Comparison of ENCODE assay signal across 19 cellular contexts in the genomic region with DNA sequence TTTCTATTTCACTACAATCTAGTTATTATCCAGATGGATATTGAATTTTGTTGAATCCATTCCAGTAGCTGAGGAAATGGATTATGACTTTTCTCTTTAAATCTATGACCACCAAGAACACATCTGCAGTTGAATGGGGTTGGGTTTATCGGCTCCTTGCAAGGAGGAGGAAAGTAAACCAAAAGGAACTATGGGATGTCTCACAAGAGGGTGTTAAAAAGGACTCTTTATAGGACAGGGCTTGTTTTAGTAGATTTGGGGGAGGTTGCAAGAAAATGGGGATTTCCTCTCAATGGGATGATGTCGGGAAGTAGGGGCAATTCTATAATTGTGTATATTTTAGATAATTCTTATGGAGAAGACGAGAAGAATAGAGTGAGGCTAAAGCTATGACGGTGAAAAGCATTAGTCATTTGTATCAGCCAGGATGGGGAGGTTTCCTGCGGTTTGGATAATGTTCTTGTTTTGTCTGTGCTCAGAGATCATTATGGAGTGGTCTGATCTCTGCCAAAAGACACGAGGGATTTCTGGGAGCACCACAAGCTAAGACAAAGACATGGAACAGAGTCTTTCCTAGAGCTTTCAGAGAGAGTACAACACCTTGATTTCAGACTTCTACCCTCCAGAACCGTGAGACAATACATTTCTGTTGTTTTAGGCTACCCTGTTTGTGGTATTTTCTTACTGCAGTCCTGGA. TPM values are rescaled to one million over a fixed set of nuclear protein-coding genes. Genes with fewer than 3 reads are reported as not detected.
A peak's percentile ranks its signal among the peaks of the same experiment; 100 is the strongest.
DNase-seq lines count a peak whose midpoint lies in the region; ATAC-seq and TF ChIP-seq lines count a peak whose summit lies in the region.
"Had no signal": no experiment of that assay in that cellular context is flagged by ENCODE, and none has a peak within 500 bp of the region (broad histone marks: within the 10 kb centered on the region; RNA-seq: fewer than 3 reads in every experiment).

No MANE protein-coding gene starts in this region.

- H3K27me3 Mint-ChIP-seq in WTC11 (ENCODE audit: low read depth) = peaks cover 16% of the 10 kb centered on the region
- H3K27me3 Mint-ChIP-seq: activated B cell treated with CpG ODN at 0.5 μM for 24 hours had no signal

- no peaks in the 10 kb centered on the region for H3K36me3 Mint-ChIP-seq in WTC11

- DNase-seq in BJ (ENCODE audit: low read depth) (peak; percentile 25), HT1080 (ENCODE audit: low read depth) (peak; percentile 83), WTC11 (ENCODE audit: low spot score) (no peak), foreskin keratinocyte (peak; percentile 14 to 50), right atrium auricular region (ENCODE audit: low spot score) (no peak), erythroblast (lab: John Stamatoyannopoulos, UW) (no peak), NCI-H1092 treated with DMSO at 0.1 percent for 48 hours (lab: John Stamatoyannopoulos, UW) (no peak), NAMALWA (ENCODE audit: low spot score) (no peak)
- DNase-seq: activated B cell treated with CpG ODN at 0.5 μM for 24 hours; C1 segment of cervical spinal cord; cerebellar nuclear complex; KG1; NCI-H1930; right cardiac atrium; SK-N-SH; stimulated activated CD4-positive, alpha-beta T cell treated with anti-CD3 and anti-CD28 coated beads, Interleukin-2, amount 100 ng/mL, for 48 hours; upper lobe of right lung had no signal

- H3K4me3 ChIP-seq in BJ (ENCODE audit: low read depth, low read length) = no peak overlapping the region
- no peak overlapping the region for H3K4me3 ChIP-seq in right atrium auricular region
- H3K4me3 ChIP-seq: upper lobe of right lung had no signal

- CTCF ChIA-PET in BJ (lab: Yijun Ruan, JAX) = no interaction called here
- CTCF ChIA-PET in WTC11 (lab: Charles Lee) = no interaction called here

- H3K4me3 Mint-ChIP-seq in WTC11 = no peak overlapping the region
- H3K4me3 Mint-ChIP-seq: activated B cell treated with CpG ODN at 0.5 μM for 24 hours had no signal

- ATAC-seq in WTC11 (peak; percentile 21), foreskin keratinocyte (peak; percentile 54)
- ATAC-seq: activated naive CD4-positive, alpha-beta T cell treated with anti-CD3 and anti-CD28 coated beads, Interleukin-2, amount 50 U/mL, for 72 hours; right cardiac atrium; upper lobe of right lung had no signal

- no peaks in the 10 kb centered on the region for H3K9me3 Mint-ChIP-seq in WTC11
- H3K9me3 Mint-ChIP-seq: activated B cell treated with CpG ODN at 0.5 μM for 24 hours; activated naive CD4-positive, alpha-beta T cell treated with anti-CD3 and anti-CD28 coated beads, Interleukin-2, amount 50 U/mL, for 72 hours had no signal

- H3K9me3 ChIP-seq in right atrium auricular region = no peaks in the 10 kb centered on the region
- H3K9me3 ChIP-seq: SK-N-SH, upper lobe of right lung had no signal

- H3K27ac ChIP-seq in foreskin keratinocyte = no peak overlapping the region
- no peak overlapping the region for H3K27ac ChIP-seq in right atrium auricular region
- H3K27ac ChIP-seq: upper lobe of right lung had no signal

- POLR2A ChIA-PET in BJ (lab: Charles Lee) (no interaction called here), WTC11 (lab: Charles Lee) (no interaction called here)

- no peak for TF ChIP-seq POLR2A in erythroblast (IDR thresholded peaks at IDR 0.05; ENCODE audit: low read length)

- H3K27ac Mint-ChIP-seq in WTC11 = peak overlapping the region; percentile 46
- H3K27ac Mint-ChIP-seq: activated B cell treated with CpG ODN at 0.5 μM for 24 hours; activated naive CD4-positive, alpha-beta T cell treated with anti-CD3 and anti-CD28 coated beads, Interleukin-2, amount 50 U/mL, for 72 hours had no signal

- no peaks in the 10 kb centered on the region for H3K36me3 ChIP-seq in BJ (ENCODE audit: control insufficient read depth, insufficient read depth, low read length)
- no peaks in the 10 kb centered on the region for H3K36me3 ChIP-seq in right atrium auricular region
- H3K36me3 ChIP-seq: upper lobe of right lung had no signal

- peaks cover 64% of the 10 kb centered on the region for H3K4me1 Mint-ChIP-seq in WTC11

- H3K27me3 ChIP-seq in BJ (ENCODE audit: control insufficient read depth, insufficient read depth, low read length) (no peaks in the 10 kb centered on the region), foreskin keratinocyte (no peaks in the 10 kb centered on the region), right atrium auricular region (no peaks in the 10 kb centered on the region)
- H3K27me3 ChIP-seq: upper lobe of right lung had no signal

- H3K4me1 ChIP-seq in foreskin keratinocyte (no peaks in the 10 kb centered on the region), right atrium auricular region (peaks cover 0 to 12% of the 10 kb centered on the region in 2 donors)

- TF ChIP-seq CTCF in BJ (IDR thresholded peaks at IDR 0.05; ENCODE audit: insufficient read depth, low read depth, low read length) = no peak
- no peak for TF ChIP-seq CTCF in WTC11 (IDR thresholded peaks at IDR 0.05)
- no peak for TF ChIP-seq CTCF in foreskin keratinocyte (conservative IDR thresholded peaks at IDR 0.05)
- no peak for TF ChIP-seq CTCF in right atrium auricular region (IDR thresholded peaks at IDR 0.05)

TF ChIP-seq in WTC11, 78 proteins besides CTCF, POLR2A, EP300 and RAD21:
- TF ChIP-seq, protein P1, sequence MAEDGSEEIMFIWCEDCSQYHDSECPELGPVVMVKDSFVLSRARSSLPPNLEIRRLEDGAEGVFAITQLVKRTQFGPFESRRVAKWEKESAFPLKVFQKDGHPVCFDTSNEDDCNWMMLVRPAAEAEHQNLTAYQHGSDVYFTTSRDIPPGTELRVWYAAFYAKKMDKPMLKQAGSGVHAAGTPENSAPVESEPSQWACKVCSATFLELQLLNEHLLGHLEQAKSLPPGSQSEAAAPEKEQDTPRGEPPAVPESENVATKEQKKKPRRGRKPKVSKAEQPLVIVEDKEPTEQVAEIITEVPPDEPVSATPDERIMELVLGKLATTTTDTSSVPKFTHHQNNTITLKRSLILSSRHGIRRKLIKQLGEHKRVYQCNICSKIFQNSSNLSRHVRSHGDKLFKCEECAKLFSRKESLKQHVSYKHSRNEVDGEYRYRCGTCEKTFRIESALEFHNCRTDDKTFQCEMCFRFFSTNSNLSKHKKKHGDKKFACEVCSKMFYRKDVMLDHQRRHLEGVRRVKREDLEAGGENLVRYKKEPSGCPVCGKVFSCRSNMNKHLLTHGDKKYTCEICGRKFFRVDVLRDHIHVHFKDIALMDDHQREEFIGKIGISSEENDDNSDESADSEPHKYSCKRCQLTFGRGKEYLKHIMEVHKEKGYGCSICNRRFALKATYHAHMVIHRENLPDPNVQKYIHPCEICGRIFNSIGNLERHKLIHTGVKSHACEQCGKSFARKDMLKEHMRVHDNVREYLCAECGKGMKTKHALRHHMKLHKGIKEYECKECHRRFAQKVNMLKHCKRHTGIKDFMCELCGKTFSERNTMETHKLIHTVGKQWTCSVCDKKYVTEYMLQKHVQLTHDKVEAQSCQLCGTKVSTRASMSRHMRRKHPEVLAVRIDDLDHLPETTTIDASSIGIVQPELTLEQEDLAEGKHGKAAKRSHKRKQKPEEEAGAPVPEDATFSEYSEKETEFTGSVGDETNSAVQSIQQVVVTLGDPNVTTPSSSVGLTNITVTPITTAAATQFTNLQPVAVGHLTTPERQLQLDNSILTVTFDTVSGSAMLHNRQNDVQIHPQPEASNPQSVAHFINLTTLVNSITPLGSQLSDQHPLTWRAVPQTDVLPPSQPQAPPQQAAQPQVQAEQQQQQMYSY (CRISPR knock-in tag; IDR thresholded peaks at IDR 0.05) = peak; percentile 60; the same call in 1 of the 2 replicates
- TF ChIP-seq SMAD3 (CRISPR knock-in tag; IDR thresholded peaks at IDR 0.05; ENCODE audit: borderline replicate concordance) = no peak

RNA-seq across cellular contexts. Expression of gene LRRC61, which starts 5.3 kb away (rescaled TPM):
- polyA plus RNA-seq in BJ (2011; rRNA removed) (0.56 and 0.85 TPM in 2 replicates), foreskin keratinocyte (10.0 and 13.2 TPM in 2 replicates)
- polyA minus RNA-seq in BJ (2011; rRNA and poly(A)+ RNA removed) = 0.43 and 0.82 TPM in 2 replicates
- not detected in 2 replicates for total RNA-seq in HT1080 (2014; rRNA removed; shearing (Covaris generic))
- not detected in 2 replicates for polyA plus RNA-seq in HT1080 (2015; cell fraction: cytosol; rRNA removed)
- not detected in 2 replicates for polyA plus RNA-seq in HT1080 (2015; cell fraction: nucleus; rRNA removed)
- total RNA-seq in WTC11 (2021) (27.7 to 33.3 TPM (median 32.7 TPM) in 3 replicates), foreskin keratinocyte (8.6 and 9.9 TPM in 2 replicates), right atrium auricular region (1 to 10 TPM; 9.7 to 9.8 TPM)

RNA-seq across cellular contexts. Expression of gene ACTR3C, which starts 5.4 kb away (rescaled TPM):
- polyA plus RNA-seq in BJ (2011; rRNA removed) (0.60 and 0.91 TPM in 2 replicates), foreskin keratinocyte (1.1 and 1.6 TPM in 2 replicates)
- 0.81 and 0.93 TPM in 2 replicates for polyA minus RNA-seq in BJ (2011; rRNA and poly(A)+ RNA removed)
- total RNA-seq in HT1080 (2014; rRNA removed; shearing (Covaris generic)) = not detected in 2 replicates
- not detected in 2 replicates for polyA plus RNA-seq in HT1080 (2015; cell fraction: cytosol; rRNA removed)
- polyA plus RNA-seq in HT1080 (2015; cell fraction: nucleus; rRNA removed) = not detected in 2 replicates
- total RNA-seq in WTC11 (2021) (0.96 to 1.5 TPM (median 1.4 TPM) in 3 replicates), foreskin keratinocyte (2.8 and 2.9 TPM in 2 replicates), right atrium auricular region (1 to 10 TPM; 3.2 to 4.1 TPM)
- polyA plus RNA-seq: neural cell had no signal

RNA-seq across cellular contexts. Expression of gene RARRES2, which starts 23.5 kb away (rescaled TPM):
- polyA plus RNA-seq in BJ (2011; rRNA removed) (6.3 and 7.2 TPM in 2 replicates), foreskin keratinocyte (not detected in 2 replicates)
- 1.00 TPM in 1 of 2 replicates, not detected in the other for polyA minus RNA-seq in BJ (2011; rRNA and poly(A)+ RNA removed)
- not detected in 2 replicates for total RNA-seq in HT1080 (2014; rRNA removed; shearing (Covaris generic))
- polyA plus RNA-seq in HT1080 (2015; cell fraction: cytosol; rRNA removed) = not detected in 2 replicates
- polyA plus RNA-seq in HT1080 (2015; cell fraction: nucleus; rRNA removed) = not detected in 2 replicates
- total RNA-seq in WTC11 (2021) (193 to 230 TPM (median 197 TPM) in 3 replicates), foreskin keratinocyte (not detected in 2 replicates), right atrium auricular region (100 to 1,000 TPM; 105 to 197 TPM)
- total RNA-seq: activated B cell treated with CpG ODN at 0.5 μM for 24 hours had no signal

RNA-seq across cellular contexts. Expression of gene REPIN1, which starts 50.7 kb away (rescaled TPM):
- polyA plus RNA-seq in BJ (2011; rRNA removed) (41.3 and 65.7 TPM in 2 replicates), foreskin keratinocyte (12.8 and 15.9 TPM in 2 replicates)
- 23.7 and 37.6 TPM in 2 replicates for polyA minus RNA-seq in BJ (2011; rRNA and poly(A)+ RNA removed)
- 122 and 136 TPM in 2 replicates for total RNA-seq in HT1080 (2014; rRNA removed; shearing (Covaris generic))
- 113 and 116 TPM in 2 replicates for polyA plus RNA-seq in HT1080 (2015; cell fraction: cytosol; rRNA removed)
- polyA plus RNA-seq in HT1080 (2015; cell fraction: nucleus; rRNA removed) = 149 and 178 TPM in 2 replicates
- total RNA-seq in WTC11 (2021) (105 to 130 TPM (median 112 TPM) in 3 replicates), foreskin keratinocyte (19.4 and 19.6 TPM in 2 replicates), right atrium auricular region (100 to 1,000 TPM in 1 of 2 donors, 10 to 100 TPM in 1; 100.0 to 110 TPM)

Comparison
In these comparisons a context has a peak if more than half of its experiments do, and no peak if none do; other contexts are left out.
1. DNase-seq: peak in BJ (single experiment), HT1080 (single experiment) and foreskin keratinocyte (2 of 2); none in WTC11 (single experiment), right atrium auricular region (single experiment), erythroblast (0 of 2), NCI-H1092 treated with DMSO at 0.1 percent for 48 hours (single experiment) and NAMALWA (single experiment).
2. RNA of gene RARRES2, which starts 23.5 kb away (total RNA-seq): 193 to 230 TPM in WTC11 and 105 to 197 TPM in right atrium auricular region; not detected in HT1080 and not detected in foreskin keratinocyte; every median in the first group is over 100 times any median in the second.